In genomic region chr13:32538234-32538620, GRCh38 we compare ENCODE assay signal across 8 cellular contexts. TPM values are rescaled to one million over a fixed set of nuclear protein-coding genes. Genes with fewer than 3 reads are reported as not detected.
DNase-seq lines count a peak whose midpoint lies in the region; ATAC-seq and TF ChIP-seq lines count a peak whose summit lies in the region.

No MANE protein-coding gene starts in this region.

- H2AK5ac ChIP-seq in mesendoderm (ENCODE audit: low read length): no peak overlapping the region

- DNase-seq in AG09309 (ENCODE audit: low read depth) (no peak), Peyer's patch (peak in 1 of 3 donors; percentile 63), mesendoderm (no peak), transverse colon (no peak), HuH-7 (ENCODE audit: low spot score) (no peak)

- H3K18ac ChIP-seq in mesendoderm (ENCODE audit: low read length): peak overlapping the region; percentile 41

- intact Hi-C loops in transverse colon (cut with DNase I; ENCODE audit: low total_unique reads): no loop called here

- no CpG with 5 or more reads among the region's 20 CpGs for WGBS in mesendoderm (ENCODE audit: extremely low coverage, insufficient coverage, low lambda C conversion rate)
- 0% methylated on average over 9 to 20 of the region's 20 CpGs for WGBS in transverse colon (ENCODE audit: low coverage in 1 of 2), 2 donors

- TF ChIP-seq POLR2A in Peyer's patch (IDR thresholded peaks at IDR 0.05) (peak in 1 of 2 donors; percentile 31), transverse colon (IDR thresholded peaks at IDR 0.05) (no peak)

- H3K9ac ChIP-seq in duodenal mucosa (ENCODE audit: low read depth in 1 of 2, low read length in 2 of 2) (peak overlapping the region; percentile 91 to 98), mesendoderm (ENCODE audit: low read length) (peak overlapping the region; percentile 82)

- peak overlapping the region; percentile 86 to 96 (median 92) for H3K27ac ChIP-seq in Peyer's patch
- H3K27ac ChIP-seq in duodenal mucosa (ENCODE audit: low read depth, low read length): peak overlapping the region; percentile 91
- peak overlapping the region; percentile 34 for H3K27ac ChIP-seq in mesendoderm (ENCODE audit: low read depth, low read length)
- peak overlapping the region; percentile 92 to 96 (median 92) for H3K27ac ChIP-seq in transverse colon

- no peak for TF ChIP-seq EP300 in transverse colon (IDR thresholded peaks at IDR 0.05; ENCODE audit: low read depth)

- H3K79me2 ChIP-seq in mesendoderm (ENCODE audit: control insufficient read depth, insufficient read depth, low read length): peaks cover 17% of the 10 kb centered on the region

- no peak overlapping the region for H4K8ac ChIP-seq in mesendoderm (ENCODE audit: low read depth, low read length)

- H3K27me3 ChIP-seq in Peyer's patch (no peaks in the 10 kb centered on the region), duodenal mucosa (ENCODE audit: control insufficient read depth in 1 of 2, insufficient read depth in 2 of 2, low read length in 2 of 2) (no peaks in the 10 kb centered on the region), mesendoderm (ENCODE audit: insufficient read depth, low read length, poor library complexity) (no peaks in the 10 kb centered on the region), transverse colon (no peaks in the 10 kb centered on the region)

- H3K4me3 ChIP-seq in AG09309 (ENCODE audit: control insufficient read depth, low read depth, low read length) (peak overlapping the region; percentile 71), Peyer's patch (peak overlapping the region; percentile 66 to 85 (median 74)), duodenal mucosa (ENCODE audit: low read depth in 1 of 2, low read length in 2 of 2) (peak overlapping the region; percentile 95 to 96), mesendoderm (ENCODE audit: low read length) (peak overlapping the region; percentile 69), transverse colon (peak overlapping the region; percentile 70 to 83 (median 70))

- ATAC-seq in GM18517 (IDR thresholded peaks at IDR 0.05; ENCODE audit: unreplicated experiment): peak; percentile 77
- ATAC-seq in HG02938 (IDR thresholded peaks at IDR 0.05; ENCODE audit: unreplicated experiment): peak; percentile 83

- H2BK5ac ChIP-seq in mesendoderm (ENCODE audit: low read length): peak overlapping the region; percentile 73

- H3K79me1 ChIP-seq in mesendoderm (ENCODE audit: low read length): peaks cover 5% of the 10 kb centered on the region

- no peaks in the 10 kb centered on the region for H3K9me3 ChIP-seq in Peyer's patch
- no peaks in the 10 kb centered on the region for H3K9me3 ChIP-seq in duodenal mucosa (ENCODE audit: control insufficient read depth in 1 of 2, low read length in 2 of 2)
- no peaks in the 10 kb centered on the region for H3K9me3 ChIP-seq in transverse colon

- peak overlapping the region; percentile 98 for H3K56ac ChIP-seq in mesendoderm (ENCODE audit: low read length)

- TF ChIP-seq CTCF in AG09309 (IDR thresholded peaks at IDR 0.05; ENCODE audit: control insufficient read depth, insufficient read depth, low read depth, low read length, missing control alignments): no peak
- TF ChIP-seq CTCF in Peyer's patch (IDR thresholded peaks at IDR 0.05): no peak
- TF ChIP-seq CTCF in transverse colon (IDR thresholded peaks at IDR 0.05): no peak

- in situ Hi-C loops in transverse colon (cut with MboI; ENCODE audit: low pct_ligation_motif_present in 1 of 4, low pct_unique_long_range_greater_than_20kb in 1 of 4, low sequenced_read_pairs in 3 of 4): no loop called here

- H2BK120ac ChIP-seq in mesendoderm (ENCODE audit: low read depth, low read length): peak overlapping the region; percentile 45

- no peak overlapping the region for H3K4ac ChIP-seq in mesendoderm (ENCODE audit: low read depth, low read length)

- H4K5ac ChIP-seq in mesendoderm (ENCODE audit: low read length): no peak overlapping the region

- H3K36me3 ChIP-seq in Peyer's patch: peaks cover 0 to 15% (median 0%) of the 10 kb centered on the region in 3 donors
- H3K36me3 ChIP-seq in duodenal mucosa (ENCODE audit: control insufficient read depth in 1 of 2, insufficient read depth in 2 of 2, low read length in 2 of 2): peaks cover 10 to 15% of the 10 kb centered on the region in 2 donors
- H3K36me3 ChIP-seq in mesendoderm (ENCODE audit: control insufficient read depth, insufficient read depth, low read length): no peaks in the 10 kb centered on the region
- H3K36me3 ChIP-seq in transverse colon: peaks cover 0 to 13% (median 0%) of the 10 kb centered on the region in 4 donors

- H2BK15ac ChIP-seq in mesendoderm (replicated peaks; ENCODE audit: low read depth): no peak overlapping the region

- H3K23ac ChIP-seq in mesendoderm (ENCODE audit: low read length): no peak overlapping the region

- H3K4me1 ChIP-seq in Peyer's patch (peaks cover 0 to 29% (median 10%) of the 10 kb centered on the region in 4 donors), duodenal mucosa (ENCODE audit: control insufficient read depth in 1 of 2, insufficient read depth in 2 of 2, low read length in 2 of 2) (peaks cover 14 to 28% of the 10 kb centered on the region in 2 donors), mesendoderm (ENCODE audit: control insufficient read depth, low read depth, low read length) (peaks cover 2% of the 10 kb centered on the region), transverse colon (peaks cover 16 to 49% (median 36%) of the 10 kb centered on the region in 4 donors)

- H3K4me2 ChIP-seq in mesendoderm (ENCODE audit: low read length): peak overlapping the region; percentile 66

RNA-seq across cellular contexts. Expression of gene N4BP2L2, which starts 0.4 kb away (rescaled TPM):
- total RNA-seq in Peyer's patch (100 to 1,000 TPM; 159 to 263 (median 205) TPM), transverse colon (100 to 1,000 TPM in 2 of 4 donors, 10 to 100 TPM in 2; 64.0 to 231 (median 123) TPM)
- 38.4 TPM for polyA plus RNA-seq in mesendoderm (2013, experiment 1 of 2)
- 38.6 TPM for polyA plus RNA-seq in mesendoderm (2013, experiment 2 of 2)

RNA-seq across cellular contexts. Expression of gene PDS5B, which starts 48.0 kb away (rescaled TPM):
- 10 to 100 TPM; 26.6 to 61.1 (median 28.9) TPM for total RNA-seq in Peyer's patch
- 49.7 TPM for polyA plus RNA-seq in mesendoderm (2013, experiment 1 of 2)
- polyA plus RNA-seq in mesendoderm (2013, experiment 2 of 2): 50.0 TPM
- 10 to 100 TPM in 3 of 4 donors, 1 to 10 TPM in 1; 10.0 to 91.3 (median 32.1) TPM for total RNA-seq in transverse colon

Comparison
In these comparisons a context has a peak if more than half of its experiments do, and no peak if none do; other contexts are left out.
1. H3K27ac ChIP-seq: peak in every context shown above with its lines; median percentile 92 in transverse colon; 92 in Peyer's patch; 91 in duodenal mucosa; 34 in mesendoderm.